ENCODE assay signal across 1 cellular context in genomic region chr2:232869138-232870001, GRCh38.
A peak's percentile ranks its signal among the peaks of the same experiment; 100 is the strongest.
TF ChIP-seq lines count a peak whose summit lies in the region.

No MANE protein-coding gene starts in this region.

TF ChIP-seq in HepG2, 621 proteins besides CTCF, POLR2A, EP300 and RAD21 (continued from another document and continues in another):
- no peak for TF ChIP-seq ATF6 (CRISPR knock-in tag; conservative IDR thresholded peaks at IDR 0.05)
- no peak for TF ChIP-seq CEBPZ (IDR thresholded peaks at IDR 0.05; ENCODE audit: low read length)
- TF ChIP-seq ZNF777 (CRISPR knock-in tag; IDR thresholded peaks at IDR 0.05) = no peak
- 0 out of 2 replicates have a peak, but pooled peaks have one; percentile 37 for TF ChIP-seq SMAD3 (CRISPR knock-in tag; IDR thresholded peaks at IDR 0.05)
- no peak for TF ChIP-seq ZFP36 (IDR thresholded peaks at IDR 0.05; ENCODE audit: borderline replicate concordance, low read depth, low read length, partially characterized antibody)
- TF ChIP-seq ATAD3A (CRISPR knock-in tag; IDR thresholded peaks at IDR 0.05) = no peak
- no peak for TF ChIP-seq ZNF614 (CRISPR knock-in tag; IDR thresholded peaks at IDR 0.05; ENCODE audit: borderline replicate concordance)
- TF ChIP-seq ZNF138 (CRISPR knock-in tag; IDR thresholded peaks at IDR 0.05; ENCODE audit: low read depth) = no peak
- TF ChIP-seq ZBTB34 (CRISPR knock-in tag; IDR thresholded peaks at IDR 0.05) = no peak
- no peak for TF ChIP-seq GZF1 (CRISPR knock-in tag; IDR thresholded peaks at IDR 0.05)
- TF ChIP-seq THAP7 (CRISPR knock-in tag; IDR thresholded peaks at IDR 0.05) = no peak
- no peak for TF ChIP-seq ATF3 (CRISPR knock-in tag; IDR thresholded peaks at IDR 0.05)
- TF ChIP-seq ZNF343 (CRISPR knock-in tag; IDR thresholded peaks at IDR 0.05) = no peak
- no peak for TF ChIP-seq ZNF530 (CRISPR knock-in tag; IDR thresholded peaks at IDR 0.05; ENCODE audit: low read depth)
- TF ChIP-seq SOX13 (IDR thresholded peaks at IDR 0.05) = no peak
- 0 out of 4 replicates have a peak, but pooled peaks of 1 of the 2 experiments have one; percentile 50 for TF ChIP-seq SOX13 (CRISPR knock-in tag; conservative IDR thresholded peaks at IDR 0.05 in 1 of 2, IDR thresholded peaks at IDR 0.05 in 1 of 2)
- TF ChIP-seq KAT8 (CRISPR knock-in tag; IDR thresholded peaks at IDR 0.05) = no peak
- no peak for TF ChIP-seq MLXIP (CRISPR knock-in tag; IDR thresholded peaks at IDR 0.05; ENCODE audit: borderline replicate concordance)
- TF ChIP-seq MBD4 (IDR thresholded peaks at IDR 0.05; ENCODE audit: borderline replicate concordance, low read length) = no peak
- TF ChIP-seq ZNF101 (CRISPR knock-in tag; IDR thresholded peaks at IDR 0.05; ENCODE audit: borderline replicate concordance, low read depth) = no peak
- peak; percentile 37; the same call in 1 of the 2 replicates for TF ChIP-seq ZNF501 (CRISPR knock-in tag; IDR thresholded peaks at IDR 0.05)
- TF ChIP-seq ZNF792 (CRISPR knock-in tag; IDR thresholded peaks at IDR 0.05) = no peak
- TF ChIP-seq ZSCAN12 (CRISPR knock-in tag; IDR thresholded peaks at IDR 0.05) = no peak
- no peak for TF ChIP-seq NFATC3 (CRISPR knock-in tag; IDR thresholded peaks at IDR 0.05)
- no peak for TF ChIP-seq ZNF496 (CRISPR knock-in tag; IDR thresholded peaks at IDR 0.05; ENCODE audit: insufficient replicate concordance)
- 0 out of 2 replicates have a peak, but pooled peaks have one; percentile 63 for TF ChIP-seq IRF1 (CRISPR knock-in tag; IDR thresholded peaks at IDR 0.05; ENCODE audit: low read depth)
- 0 out of 2 replicates have a peak, but pooled peaks have one; percentile 48 for TF ChIP-seq ZNF414 (CRISPR knock-in tag; IDR thresholded peaks at IDR 0.05)
- TF ChIP-seq PCBP1 (IDR thresholded peaks at IDR 0.05; ENCODE audit: borderline replicate concordance, low read depth, low read length) = no peak
- peak; percentile 56; the same call in 1 of the 2 replicates for TF ChIP-seq TBX3 (IDR thresholded peaks at IDR 0.05; ENCODE audit: borderline replicate concordance)
- TF ChIP-seq HNF1B (CRISPR knock-in tag; IDR thresholded peaks at IDR 0.05) = no peak
- no peak for TF ChIP-seq ZNF782 (CRISPR knock-in tag; IDR thresholded peaks at IDR 0.05; ENCODE audit: borderline replicate concordance)
- no peak for TF ChIP-seq ZNF264 (CRISPR knock-in tag; IDR thresholded peaks at IDR 0.05)
- no peak for TF ChIP-seq ZNF558 (CRISPR knock-in tag; IDR thresholded peaks at IDR 0.05; ENCODE audit: borderline replicate concordance)
- no peak for TF ChIP-seq RFX5 (IDR thresholded peaks at IDR 0.05; ENCODE audit: low read depth, low read length)
- TF ChIP-seq FOXM1 (CRISPR knock-in tag; IDR thresholded peaks at IDR 0.05) = no peak
- no peak for TF ChIP-seq POLR2AphosphoS2 (IDR thresholded peaks at IDR 0.05; ENCODE audit: low read depth, low read length)
- TF ChIP-seq SYNCRIP (IDR thresholded peaks at IDR 0.05; ENCODE audit: insufficient read depth, low read depth, low read length) = no peak
- TF ChIP-seq SMYD3 (CRISPR knock-in tag; IDR thresholded peaks at IDR 0.05) = no peak
- no peak for TF ChIP-seq PPARG (CRISPR knock-in tag; conservative IDR thresholded peaks at IDR 0.05)
- TF ChIP-seq TFE3 (CRISPR knock-in tag; IDR thresholded peaks at IDR 0.05) = no peak
- TF ChIP-seq ZNF710 (CRISPR knock-in tag; IDR thresholded peaks at IDR 0.05; ENCODE audit: borderline replicate concordance) = no peak
